1 cellular context compared by ENCODE assay signal in genomic region chr1:26996665-26997064, GRCh38.
TF ChIP-seq lines count a peak whose summit lies in the region.

No MANE protein-coding gene starts in this region.

TF ChIP-seq in HepG2, 621 proteins besides CTCF, POLR2A, EP300 and RAD21:
- TF ChIP-seq AKAP8 (CRISPR knock-in tag; IDR thresholded peaks at IDR 0.05) (peak; percentile 62; the same call in 1 of the 2 replicates), ZBTB38 (CRISPR knock-in tag; IDR thresholded peaks at IDR 0.05) (no peak), RBFOX2 (IDR thresholded peaks at IDR 0.05; ENCODE audit: low read depth, low read length) (peak; percentile 61; the same call in 1 of the 2 replicates), FOXO1 (CRISPR knock-in tag; IDR thresholded peaks at IDR 0.05) (no peak), POLR2AphosphoS5 (IDR thresholded peaks at IDR 0.05; ENCODE audit: low read depth, low read length) (0 out of 2 replicates have a peak, but pooled peaks have one; percentile 3), LCORL (IDR thresholded peaks at IDR 0.05) (no peak), LCORL (CRISPR knock-in tag; IDR thresholded peaks at IDR 0.05) (0 out of 2 replicates have a peak, but pooled peaks have one; percentile 1)
